Comparison of ENCODE assay signal across 13 cellular contexts in genomic region chr6:5541751-5542432, GRCh38.
DNase-seq lines count a peak whose midpoint lies in the region; ATAC-seq, FAIRE-seq and TF ChIP-seq lines count a peak whose summit lies in the region.
"Had no signal": no experiment of that assay in that cellular context is flagged by ENCODE, and none has a peak within 500 bp of the region (broad histone marks: within the 10 kb centered on the region; RNA-seq: fewer than 3 reads in every experiment).

No MANE protein-coding gene starts in this region.

- H3K9ac ChIP-seq in kidney (ENCODE audit: low read length in 2 of 2) = no peak overlapping the region

- intact Hi-C loops in kidney (cut with DNase I) = no loop called here

- no peak for TF ChIP-seq POLR2A in GM12892 (IDR thresholded peaks at IDR 0.05; ENCODE audit: low read depth, low read length)

- no peak for ATAC-seq in HG03280 (IDR thresholded peaks at IDR 0.05; ENCODE audit: unreplicated experiment)
- ATAC-seq: CD8-positive, alpha-beta T cell had no signal

- no peak overlapping the region for H3K27ac ChIP-seq in kidney (ENCODE audit: low read depth in 2 of 2, low read length in 2 of 2)
- H3K27ac ChIP-seq in coronary artery = no peak overlapping the region

- DNase-seq in GM12892 (ENCODE audit: insufficient read length) (no peak), NCI-H460 (ENCODE audit: extremely low read depth, low read depth) (peak; percentile 1), bronchial epithelial cell (ENCODE audit: low read depth) (peak; percentile 92), kidney tubule cell (ENCODE audit: low spot score) (peak; percentile 91), HTR-8/SVneo (ENCODE audit: insufficient read length, low spot score) (no peak), kidney (no peak), coronary artery (ENCODE audit: low spot score) (no peak)
- DNase-seq: activated CD4-positive, alpha-beta T cell treated with anti-CD3 and anti-CD28 coated beads for 48 hours; CD8-positive, alpha-beta T cell; NCI-H1694 treated with DMSO at 0.1 percent for 48 hours; NCI-H82; stimulated activated CD4-positive, alpha-beta T cell treated with anti-CD3 and anti-CD28 coated beads, Interleukin-4, amount 100 ng/mL, for 4 hours had no signal

- no peaks in the 10 kb centered on the region for H3K27me3 ChIP-seq in bronchial epithelial cell (ENCODE audit: control insufficient read depth, insufficient read depth, low read length)

- no peaks in the 10 kb centered on the region for H3K36me3 ChIP-seq in bronchial epithelial cell (ENCODE audit: control insufficient read depth, insufficient read depth, low read length)
- H3K36me3 ChIP-seq in kidney (ENCODE audit: control insufficient read depth in 1 of 2, insufficient read depth in 2 of 2, low read length in 2 of 2) = no peaks in the 10 kb centered on the region

- TF ChIP-seq CTCF in bronchial epithelial cell (IDR thresholded peaks at IDR 0.05; ENCODE audit: insufficient read depth, low read length, severe bottlenecking) (no peak), kidney (IDR thresholded peaks at IDR 0.05; ENCODE audit: borderline replicate concordance, extremely low read depth, insufficient read depth) (no peak), coronary artery (IDR thresholded peaks at IDR 0.05) (no peak)

- H3K9me3 ChIP-seq in kidney (ENCODE audit: control insufficient read depth in 1 of 2, low read length in 2 of 2) = no peaks in the 10 kb centered on the region

- H3K4me3 ChIP-seq in bronchial epithelial cell (ENCODE audit: low read depth, low read length) (no peak overlapping the region), kidney (ENCODE audit: low read length in 2 of 2) (no peak overlapping the region), coronary artery (no peak overlapping the region)

- FAIRE-seq in GM12892 (lab: Jason Lieb, UNC) (peak; percentile 38), bronchial epithelial cell (lab: Jason Lieb, UNC) (peak; percentile 47), HTR-8/SVneo (lab: Jason Lieb, UNC) (no peak), kidney (lab: Jason Lieb, UNC) (no peak)

- H3K4me1 ChIP-seq in kidney (ENCODE audit: control insufficient read depth in 1 of 2, insufficient read depth in 1 of 2, low read depth in 1 of 2, low read length in 2 of 2) = no peaks in the 10 kb centered on the region

Comparison
In these comparisons a context has a peak if more than half of its experiments do, and no peak if none do; other contexts are left out.
1. DNase-seq: peak in NCI-H460 (single experiment), bronchial epithelial cell (single experiment) and kidney tubule cell (single experiment); none in GM12892 (single experiment), HTR-8/SVneo (single experiment), kidney (single experiment) and coronary artery (single experiment).